8 cellular contexts compared by ENCODE assay signal in the genomic region with DNA sequence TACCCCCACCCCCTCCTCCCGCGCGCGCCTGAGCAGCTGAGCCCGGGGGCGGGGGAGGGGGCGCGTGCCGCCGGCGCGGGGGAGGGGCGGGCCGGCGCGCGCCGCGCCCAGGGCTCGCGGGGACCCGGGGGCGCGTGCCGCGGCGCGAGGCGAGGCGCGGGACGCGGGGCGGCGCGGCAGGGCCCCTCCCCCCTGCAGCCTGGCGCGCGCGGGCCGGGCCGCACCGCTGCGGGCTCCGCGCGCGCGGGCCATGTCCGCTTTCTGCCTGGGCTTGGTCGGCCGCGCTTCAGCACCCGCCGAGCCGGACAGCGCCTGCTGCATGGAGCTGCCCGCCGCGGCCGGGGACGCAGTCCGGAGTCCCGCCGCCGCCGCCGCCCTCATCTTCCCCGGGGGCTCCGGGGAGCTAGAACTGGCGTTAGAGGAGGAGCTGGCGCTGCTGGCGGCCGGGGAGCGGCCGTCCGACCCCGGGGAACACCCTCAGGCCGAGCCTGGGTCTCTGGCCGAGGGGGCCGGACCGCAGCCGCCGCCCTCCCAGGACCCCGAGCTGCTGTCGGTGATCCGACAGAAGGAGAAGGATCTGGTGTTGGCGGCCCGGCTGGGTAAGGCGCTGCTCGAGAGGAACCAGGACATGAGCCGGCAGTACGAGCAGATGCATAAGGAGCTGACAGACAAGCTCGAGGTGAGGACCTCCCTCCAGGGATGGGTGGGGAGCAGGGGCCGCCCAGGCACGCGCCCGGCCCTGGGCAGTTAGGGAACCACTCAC. TPM values are rescaled to one million over a fixed set of nuclear protein-coding genes. Genes with fewer than 3 reads are reported as not detected.
DNase-seq lines count a peak whose midpoint lies in the region; ATAC-seq, FAIRE-seq and TF ChIP-seq lines count a peak whose summit lies in the region.

No MANE protein-coding gene starts in this region.

- peak overlapping the region in 1 of 2 donors; percentile 83 for H3K9ac ChIP-seq in kidney (ENCODE audit: low read length in 2 of 2)

- peaks cover 0 to 2% of the 10 kb centered on the region in 2 donors for H3K4me1 ChIP-seq in kidney (ENCODE audit: control insufficient read depth in 1 of 2, insufficient read depth in 1 of 2, low read depth in 1 of 2, low read length in 2 of 2)

- peak overlapping the region; percentile 71 to 90 for H3K4me3 ChIP-seq in kidney (ENCODE audit: low read length in 2 of 2)

- peak; percentile 71 for DNase-seq in ELR (ENCODE audit: low read depth)
- peak; percentile 51 for DNase-seq in LHCN-M2 (ENCODE audit: low read depth)
- DNase-seq in activated CD4-positive, CD25-positive, alpha-beta regulatory T cell treated with anti-CD3 and anti-CD28 coated beads, Interleukin-2, amount 50 U/mL, for 16 hours (ENCODE audit: low read depth, low spot score), result peak; percentile 38
- peak; percentile 58 for DNase-seq in cerebellum (ENCODE audit: low spot score)
- peak; percentile 92 for DNase-seq in kidney
- DNase-seq in stimulated activated CD4-positive, alpha-beta T cell treated with anti-CD3 and anti-CD28 coated beads, Interleukin-12 subunit alpha, Interleukin-12 subunit beta, amount 100 ng/mL, for 48 hours (ENCODE audit: low read depth in 2 of 3, low spot score in 1 of 3), result peak; percentile 51 to 75 (median 53)
- DNase-seq in NCI-H128 (lab: John Stamatoyannopoulos, UW; ENCODE audit: unreplicated experiment), result no peak

- peak overlapping the region; percentile 34 to 92 for H3K27ac ChIP-seq in kidney (ENCODE audit: low read depth in 2 of 2, low read length in 2 of 2)

- TF ChIP-seq CTCF in kidney (IDR thresholded peaks at IDR 0.05; ENCODE audit: borderline replicate concordance, extremely low read depth, insufficient read depth), result no peak

- peak; percentile 42 for ATAC-seq in GM21723 (IDR thresholded peaks at IDR 0.05; ENCODE audit: unreplicated experiment)

- no peaks in the 10 kb centered on the region for H3K9me3 ChIP-seq in kidney (ENCODE audit: control insufficient read depth in 1 of 2, low read length in 2 of 2)

- intact Hi-C loops in kidney (cut with DNase I), result no loop called here

- peaks cover 0 to 3% of the 10 kb centered on the region in 2 donors for H3K36me3 ChIP-seq in kidney (ENCODE audit: control insufficient read depth in 1 of 2, insufficient read depth in 2 of 2, low read length in 2 of 2)

- no peak for FAIRE-seq in kidney (lab: Jason Lieb, UNC)

RNA-seq across cellular contexts. Expression of a gene that starts 0.8 kb away (rescaled TPM):
- total RNA-seq in LHCN-M2 (2014; rRNA removed), result not detected in 2 replicates
- 0.04 TPM for polyA plus RNA-seq in LHCN-M2 (2012)
- 24.4 TPM for total RNA-seq in cerebellum
- total RNA-seq in kidney, result 101 TPM
- 60.5 TPM for polyA plus RNA-seq in kidney (ENCODE audit: insufficient read depth, low read depth, low replicate concordance)

Comparison
In these comparisons a context has a peak if more than half of its experiments do, and no peak if none do; other contexts are left out.
1. RNA of a gene that starts 0.8 kb away (total RNA-seq): 101 TPM in kidney (single experiment) and 24.4 TPM in cerebellum (single experiment); not detected in LHCN-M2; every median in the first group is over 10 times any median in the second.